In genomic region chr16:13453938-13454553, GRCh38 we compare ENCODE assay signal across 8 cellular contexts.
A peak's percentile ranks its signal among the peaks of the same experiment; 100 is the strongest.
DNase-seq lines count a peak whose midpoint lies in the region; ATAC-seq, FAIRE-seq and TF ChIP-seq lines count a peak whose summit lies in the region.

No MANE protein-coding gene starts in this region.

- no peak for ATAC-seq in HG03097 (IDR thresholded peaks at IDR 0.05; ENCODE audit: low FRiP score, unreplicated experiment)
- ATAC-seq in GM19452 (IDR thresholded peaks at IDR 0.05; ENCODE audit: unreplicated experiment) = no peak
- ATAC-seq in GM21786 (IDR thresholded peaks at IDR 0.05; ENCODE audit: unreplicated experiment) = no peak

- DNase-seq in D721Med (ENCODE audit: insufficient read length, low spot score) (no peak), HK-2 (ENCODE audit: unreplicated experiment) (peak; percentile 38), SHP77 treated with DMSO at 0.1 percent for 48 hours (lab: John Stamatoyannopoulos, UW) (peak; percentile 9), glomerular visceral epithelial cell (ENCODE audit: extremely low spot score) (peak; percentile 58)
- peak; percentile 9 for DNase-seq in stimulated activated CD4-positive, alpha-beta T cell treated with anti-CD3 and anti-CD28 coated beads, Interleukin-4, amount 100 ng/mL, for 1 hour

- TF ChIP-seq CTCF in D721Med (IDR thresholded peaks at IDR 0.05; ENCODE audit: insufficient read depth, missing control alignments) = peak; percentile 61

- FAIRE-seq in D721Med (lab: Jason Lieb, UNC) = peak; percentile 48
